ENCODE assay signal across 8 cellular contexts in the genomic region with DNA sequence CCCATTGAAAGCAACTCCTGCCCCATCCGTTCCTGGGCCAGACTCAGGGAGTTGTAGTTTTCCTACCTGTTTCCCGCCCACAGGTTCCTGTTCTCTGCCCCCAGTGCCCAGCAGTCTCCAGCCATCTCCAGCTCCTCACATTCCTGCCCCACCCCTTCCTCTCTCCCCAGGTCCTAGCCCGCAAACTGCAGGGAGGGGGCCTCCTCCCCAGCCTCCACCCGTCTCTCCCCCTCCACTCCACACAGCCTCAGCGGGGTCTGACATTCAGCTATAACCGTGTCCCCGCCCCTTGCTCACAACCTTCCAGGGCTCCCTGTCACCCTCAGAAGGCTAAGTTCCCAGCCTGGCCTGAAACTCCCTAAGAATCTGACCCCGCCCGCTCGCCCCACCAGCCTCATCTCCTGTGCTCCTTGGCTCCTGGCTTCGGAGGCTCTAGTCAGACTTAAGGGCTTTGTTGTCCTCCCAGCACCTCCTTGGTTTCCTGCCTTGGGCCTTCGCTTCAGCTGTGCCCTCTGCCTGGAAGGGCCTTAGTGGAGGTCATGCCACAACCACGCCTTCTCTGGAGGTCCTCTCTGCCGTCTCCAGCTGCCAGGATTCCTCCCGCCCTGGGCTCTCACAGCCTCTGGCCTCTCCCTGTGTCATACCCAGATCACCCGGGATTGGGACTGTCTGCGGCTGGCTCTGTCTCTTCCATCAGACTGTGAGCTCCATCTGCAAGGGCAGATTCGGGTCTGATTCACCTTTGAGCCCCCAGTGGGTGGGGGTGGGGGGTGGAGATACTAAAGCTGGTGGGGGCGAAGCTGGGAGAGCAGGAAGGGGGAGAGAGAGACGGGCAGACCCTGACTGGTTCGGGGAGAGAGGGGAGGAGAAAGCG. TPM values are rescaled to one million over a fixed set of nuclear protein-coding genes. Genes with fewer than 3 reads are reported as not detected.
A peak's percentile ranks its signal among the peaks of the same experiment; 100 is the strongest.
DNase-seq lines count a peak whose midpoint lies in the region; ATAC-seq and TF ChIP-seq lines count a peak whose summit lies in the region.

No MANE protein-coding gene starts in this region.

- peaks cover 2% of the 10 kb centered on the region for H3K36me3 Mint-ChIP-seq in activated CD4-positive, alpha-beta memory T cell treated with anti-CD3 and anti-CD28 coated beads for 36 hours
- H3K36me3 Mint-ChIP-seq in nephron (ENCODE audit: low read depth), result peaks cover 14% of the 10 kb centered on the region

- peak overlapping the region; percentile 96 for H3K4me3 ChIP-seq in AG04449 (ENCODE audit: low read depth, low read length)
- H3K4me3 ChIP-seq in HFF-Myc (replicated peaks; ENCODE audit: low read depth, low read length), result peak overlapping the region; percentile 82
- H3K4me3 ChIP-seq in foreskin fibroblast (ENCODE audit: low read depth in 1 of 2, low read length in 2 of 2), result peak overlapping the region; percentile 67 to 81

- peak overlapping the region; percentile 40 for H3K27ac Mint-ChIP-seq in activated CD4-positive, alpha-beta memory T cell treated with anti-CD3 and anti-CD28 coated beads for 36 hours
- H3K27ac Mint-ChIP-seq in nephron, result peak overlapping the region; percentile 97 to 100 (median 98)

- no peaks in the 10 kb centered on the region for H3K27me3 Mint-ChIP-seq in activated CD4-positive, alpha-beta memory T cell treated with anti-CD3 and anti-CD28 coated beads for 36 hours
- no peaks in the 10 kb centered on the region for H3K27me3 Mint-ChIP-seq in nephron (ENCODE audit: low read depth)

- H3K4me1 Mint-ChIP-seq in activated CD4-positive, alpha-beta memory T cell treated with anti-CD3 and anti-CD28 coated beads for 36 hours (ENCODE audit: low read depth), result peaks cover 11% of the 10 kb centered on the region
- peaks cover 35% of the 10 kb centered on the region for H3K4me1 Mint-ChIP-seq in nephron

- no peak for TF ChIP-seq CTCF in AG04449 (IDR thresholded peaks at IDR 0.05; ENCODE audit: insufficient read depth, low read length, missing control alignments)
- TF ChIP-seq CTCF in HFF-Myc (IDR thresholded peaks at IDR 0.05; ENCODE audit: low read depth, low read length, missing control alignments), result no peak
- no peak for TF ChIP-seq CTCF in foreskin fibroblast (IDR thresholded peaks at IDR 0.05; ENCODE audit: low read depth, low read length)
- TF ChIP-seq CTCF in nephron (IDR thresholded peaks at IDR 0.05; ENCODE audit: unreplicated experiment in 3 of 3), result no peak

- CTCF ChIA-PET in AG04449 (lab: Yijun Ruan, JAX), result interaction anchor here (1.1 to 2.2 kb wide), 9 partner anchors 10 to 215 kb away, joined by 3 to 14 read pairs (median 6); no protein-coding TSS in a partner anchor
- CTCF ChIA-PET in activated CD4-positive, alpha-beta memory T cell treated with anti-CD3 and anti-CD28 coated beads for 36 hours (lab: Charles Lee), result interaction anchor here (0.7 to 1.3 kb wide), 5 partner anchors 16 to 1040 kb away, joined by 3 to 6 read pairs (median 4); no protein-coding TSS in a partner anchor

- H3K9me3 Mint-ChIP-seq in activated CD4-positive, alpha-beta memory T cell treated with anti-CD3 and anti-CD28 coated beads for 36 hours, result peaks cover 20% of the 10 kb centered on the region
- no peaks in the 10 kb centered on the region for H3K9me3 Mint-ChIP-seq in nephron

- POLR2A ChIA-PET in AG04449 (lab: Yijun Ruan, JAX), result interaction anchor here (0.6 to 1.1 kb wide), 6 partner anchors 13 to 320 kb away, joined by 3 to 6 read pairs (median 4); a partner anchor contains a TSS
- POLR2A ChIA-PET in activated CD4-positive, alpha-beta memory T cell treated with anti-CD3 and anti-CD28 coated beads for 36 hours (lab: Charles Lee), result no interaction called here

- H3K4me3 Mint-ChIP-seq in activated CD4-positive, alpha-beta memory T cell treated with anti-CD3 and anti-CD28 coated beads for 36 hours, result peak overlapping the region; percentile 65
- H3K4me3 Mint-ChIP-seq in nephron, result peak overlapping the region; percentile 94 to 97 (median 95)

- intact Hi-C loops in activated CD4-positive, alpha-beta memory T cell treated with anti-CD3 and anti-CD28 coated beads for 36 hours (cut with micrococcal nuclease), result loop anchor here (2.0 kb wide), 1 partner anchor 19 kb away; no protein-coding TSS in a partner anchor

- ATAC-seq in GM18867 (IDR thresholded peaks at IDR 0.05; ENCODE audit: unreplicated experiment), result no peak

- DNase-seq in AG04449 (ENCODE audit: low read depth, low spot score) (no peak), HFF-Myc (ENCODE audit: extremely low read depth, low read depth) (no peak), foreskin fibroblast (peak; percentile 74 to 82), OCI-M1 (lab: John Stamatoyannopoulos, UW) (no peak), 8988T (no peak)
- no peak for DNase-seq in activated CD4-positive, alpha-beta memory T cell treated with anti-CD3 and anti-CD28 coated beads for 36 hours

RNA-seq across cellular contexts. Expression of a gene that starts 5.1 kb away (rescaled TPM):
- total RNA-seq in activated CD4-positive, alpha-beta memory T cell treated with anti-CD3 and anti-CD28 coated beads for 36 hours, result 10 to 100 TPM in 1 of 2 experiments, 1 to 10 TPM in 1; 10.0 to 14.2 TPM

RNA-seq across cellular contexts. Expression of a gene that starts 35.8 kb away (rescaled TPM):
- total RNA-seq in activated CD4-positive, alpha-beta memory T cell treated with anti-CD3 and anti-CD28 coated beads for 36 hours, result not detected

RNA-seq across cellular contexts. Expression of a gene that starts 41.4 kb away (rescaled TPM):
- not detected for total RNA-seq in activated CD4-positive, alpha-beta memory T cell treated with anti-CD3 and anti-CD28 coated beads for 36 hours

RNA-seq across cellular contexts. Expression of a gene that starts 57.8 kb away (rescaled TPM):
- total RNA-seq in activated CD4-positive, alpha-beta memory T cell treated with anti-CD3 and anti-CD28 coated beads for 36 hours, result not detected

Comparison
In these comparisons a context has a peak if more than half of its experiments do, and no peak if none do; other contexts are left out.
1. DNase-seq: peak in foreskin fibroblast (2 of 2); none in AG04449 (single experiment), HFF-Myc (single experiment), activated CD4-positive, alpha-beta memory T cell treated with anti-CD3 and anti-CD28 coated beads for 36 hours (single experiment), OCI-M1 (single experiment) and 8988T (single experiment).
2. Peak in every context shown above with its lines, with median percentiles within 50 percentile points of each other: H3K4me3 ChIP-seq.